20 cellular contexts compared by ENCODE assay signal in genomic region chr21:22421416-22422190, GRCh38.
DNase-seq lines count a peak whose midpoint lies in the region; ATAC-seq and TF ChIP-seq lines count a peak whose summit lies in the region.
"Had no signal": no experiment of that assay in that cellular context is flagged by ENCODE, and none has a peak within 500 bp of the region (broad histone marks: within the 10 kb centered on the region; RNA-seq: fewer than 3 reads in every experiment).

No MANE protein-coding gene starts in this region.

- no peaks in the 10 kb centered on the region for H4K20me1 ChIP-seq in OCI-LY3 (ENCODE audit: insufficient read depth, low read length)

- intact Hi-C loops in activated T-helper 2 cell treated with anti-CD3 and anti-CD28 coated beads, Interferon-gamma antibody, Interleukin-2, Interleukin-4, amounts not matched to agents 10 μg/mL and 5 μg/mL and 100 μg/mL, durations not matched to agents 14 hours and 24 hours and 36 hours (cut with micrococcal nuclease), result no loop called here
- intact Hi-C loops in mucosa of descending colon (cut with DNase I, micrococcal nuclease), result no loop called here

- peak in 2 of 3 donors; percentile 1 to 2 for DNase-seq in CD4-positive, CD25-positive, alpha-beta regulatory T cell
- DNase-seq in GF-D8 (lab: John Stamatoyannopoulos, UW) (peak; percentile 36), mucosa of descending colon (no peak), SK-N-DZ (ENCODE audit: low spot score) (no peak)
- no peak for DNase-seq in activated naive CD8-positive, alpha-beta T cell treated with anti-CD3 and anti-CD28 coated beads for 36 hours
- DNase-seq in activated T-helper 2 cell treated with anti-CD3 and anti-CD28 coated beads, Interferon-gamma antibody, Interleukin-2, Interleukin-4, amounts not matched to agents 10 μg/mL and 5 μg/mL and 100 μg/mL, durations not matched to agents 14 hours and 24 hours and 36 hours (ENCODE audit: low spot score), result no peak
- DNase-seq: activated B cell treated with CpG ODN at 0.5 μM for 24 hours; C1 segment of cervical spinal cord; colonic mucosa; HCEC 1CT; NCI-H1417; NK-92 treated with Interleukin-12 subunit alpha and Interleukin-12 subunit beta, amount 100 ng/mL, for 24 hours; nucleus accumbens; uterus had no signal

- no peaks in the 10 kb centered on the region for H3K27me3 Mint-ChIP-seq in CD4-positive, CD25-positive, alpha-beta regulatory T cell
- H3K27me3 Mint-ChIP-seq in activated naive CD8-positive, alpha-beta T cell treated with anti-CD3 and anti-CD28 coated beads for 36 hours, result no peaks in the 10 kb centered on the region
- H3K27me3 Mint-ChIP-seq in activated T-helper 2 cell treated with anti-CD3 and anti-CD28 coated beads, Interferon-gamma antibody, Interleukin-2, Interleukin-4, amounts not matched to agents 10 μg/mL and 5 μg/mL and 100 μg/mL, durations not matched to agents 14 hours and 24 hours and 36 hours (ENCODE audit: low read depth), result no peaks in the 10 kb centered on the region
- H3K27me3 Mint-ChIP-seq: activated B cell treated with CpG ODN at 0.5 μM for 24 hours; memory B cell; stimulated activated memory B cell treated with anti-CD40 and anti-IgM and Interleukin-4, amounts not matched to agents 10 μg/mL and 1 μg/mL and 100 μg/mL, for 72 hours had no signal

- H3K27me3 ChIP-seq in CD4-positive, CD25-positive, alpha-beta regulatory T cell (ENCODE audit: control insufficient read depth, insufficient read depth, low read length), result no peaks in the 10 kb centered on the region
- H3K27me3 ChIP-seq in OCI-LY3 (ENCODE audit: low read depth, low read length), result no peaks in the 10 kb centered on the region
- H3K27me3 ChIP-seq: colonic mucosa, SJSA1, uterus had no signal

- peak overlapping the region; percentile 25; the same call in 1 of the 2 replicates for H2AFZ ChIP-seq in OCI-LY3 (ENCODE audit: low read depth, low read length)

- no peaks in the 10 kb centered on the region for H3K36me3 ChIP-seq in CD4-positive, CD25-positive, alpha-beta regulatory T cell (ENCODE audit: control insufficient read depth, insufficient read depth, low read length)
- no peaks in the 10 kb centered on the region for H3K36me3 ChIP-seq in OCI-LY3 (replicated peaks; ENCODE audit: low read depth, low read length)
- H3K36me3 ChIP-seq in mucosa of descending colon (ENCODE audit: low read depth), result no peaks in the 10 kb centered on the region
- H3K36me3 ChIP-seq: colonic mucosa, SJSA1, uterus had no signal

- peaks cover 0 to 5% of the 10 kb centered on the region in 2 experiments for H3K9me3 ChIP-seq in CD4-positive, CD25-positive, alpha-beta regulatory T cell (ENCODE audit: control insufficient read depth in 2 of 2, low read length in 2 of 2)
- H3K9me3 ChIP-seq in OCI-LY3 (ENCODE audit: insufficient read depth, low read length) (no peaks in the 10 kb centered on the region), mucosa of descending colon (peaks cover 5% of the 10 kb centered on the region)
- H3K9me3 ChIP-seq: colonic mucosa, SJSA1, uterus had no signal

- peaks cover 2 to 5% (median 3%) of the 10 kb centered on the region in 7 donors for H3K9me3 Mint-ChIP-seq in CD4-positive, CD25-positive, alpha-beta regulatory T cell
- no peaks in the 10 kb centered on the region for H3K9me3 Mint-ChIP-seq in activated naive CD8-positive, alpha-beta T cell treated with anti-CD3 and anti-CD28 coated beads for 36 hours
- H3K9me3 Mint-ChIP-seq in activated T-helper 2 cell treated with anti-CD3 and anti-CD28 coated beads, Interferon-gamma antibody, Interleukin-2, Interleukin-4, amounts not matched to agents 10 μg/mL and 5 μg/mL and 100 μg/mL, durations not matched to agents 14 hours and 24 hours and 36 hours, result no peaks in the 10 kb centered on the region
- H3K9me3 Mint-ChIP-seq: activated B cell treated with CpG ODN at 0.5 μM for 24 hours; stimulated activated memory B cell treated with anti-CD40 and anti-IgM and Interleukin-4, amounts not matched to agents 10 μg/mL and 1 μg/mL and 100 μg/mL, for 72 hours had no signal

- peak overlapping the region in 1 of 4 donors; percentile 50 for H3K4me3 Mint-ChIP-seq in CD4-positive, CD25-positive, alpha-beta regulatory T cell
- peak overlapping the region; percentile 4 for H3K4me3 Mint-ChIP-seq in activated naive CD8-positive, alpha-beta T cell treated with anti-CD3 and anti-CD28 coated beads for 36 hours
- no peak overlapping the region for H3K4me3 Mint-ChIP-seq in activated T-helper 2 cell treated with anti-CD3 and anti-CD28 coated beads, Interferon-gamma antibody, Interleukin-2, Interleukin-4, amounts not matched to agents 10 μg/mL and 5 μg/mL and 100 μg/mL, durations not matched to agents 14 hours and 24 hours and 36 hours (ENCODE audit: low read depth)
- H3K4me3 Mint-ChIP-seq: activated B cell treated with CpG ODN at 0.5 μM for 24 hours; memory B cell; stimulated activated memory B cell treated with anti-CD40 and anti-IgM and Interleukin-4, amounts not matched to agents 10 μg/mL and 1 μg/mL and 100 μg/mL, for 72 hours had no signal

- H3K4me1 Mint-ChIP-seq in CD4-positive, CD25-positive, alpha-beta regulatory T cell, result peaks cover 0 to 19% (median 2%) of the 10 kb centered on the region in 4 donors
- peaks cover 15% of the 10 kb centered on the region for H3K4me1 Mint-ChIP-seq in activated naive CD8-positive, alpha-beta T cell treated with anti-CD3 and anti-CD28 coated beads for 36 hours
- peaks cover 5% of the 10 kb centered on the region for H3K4me1 Mint-ChIP-seq in activated T-helper 2 cell treated with anti-CD3 and anti-CD28 coated beads, Interferon-gamma antibody, Interleukin-2, Interleukin-4, amounts not matched to agents 10 μg/mL and 5 μg/mL and 100 μg/mL, durations not matched to agents 14 hours and 24 hours and 36 hours (ENCODE audit: low read depth)
- H3K4me1 Mint-ChIP-seq: activated B cell treated with CpG ODN at 0.5 μM for 24 hours; stimulated activated memory B cell treated with anti-CD40 and anti-IgM and Interleukin-4, amounts not matched to agents 10 μg/mL and 1 μg/mL and 100 μg/mL, for 72 hours had no signal

- no peaks in the 10 kb centered on the region for H3K4me1 ChIP-seq in CD4-positive, CD25-positive, alpha-beta regulatory T cell (ENCODE audit: control insufficient read depth, insufficient read depth, low read length, poor library complexity, severe bottlenecking)
- H3K4me1 ChIP-seq in OCI-LY3 (ENCODE audit: low read length) (no peaks in the 10 kb centered on the region), mucosa of descending colon (ENCODE audit: low read depth) (no peaks in the 10 kb centered on the region)
- H3K4me1 ChIP-seq: colonic mucosa, SJSA1, uterus had no signal

- no peak overlapping the region for H3K9ac ChIP-seq in OCI-LY3 (ENCODE audit: low read length)

- H3K27ac ChIP-seq in CD4-positive, CD25-positive, alpha-beta regulatory T cell (ENCODE audit: insufficient read depth, low read length, poor library complexity, severe bottlenecking), result no peak overlapping the region
- no peak overlapping the region for H3K27ac ChIP-seq in OCI-LY3 (ENCODE audit: low read length)
- H3K27ac ChIP-seq: colonic mucosa, SJSA1, uterus had no signal

- H3K4me2 ChIP-seq in OCI-LY3 (ENCODE audit: low read length), result no peak overlapping the region

- TF ChIP-seq CTCF in OCI-LY3 (IDR thresholded peaks at IDR 0.05; ENCODE audit: low read depth, low read length) (no peak), mucosa of descending colon (IDR thresholded peaks at IDR 0.05) (no peak)

- ATAC-seq in CD4-positive, CD25-positive, alpha-beta regulatory T cell (ENCODE audit: low read depth in 2 of 2), result peak in 1 of 2 donors; percentile 50
- no peak for ATAC-seq in mucosa of descending colon
- ATAC-seq: GM12878; HepG2; stimulated activated memory B cell treated with anti-CD40 and anti-IgM and Interleukin-4, amounts not matched to agents 10 μg/mL and 1 μg/mL and 100 μg/mL, for 72 hours had no signal

- H3K27ac Mint-ChIP-seq in CD4-positive, CD25-positive, alpha-beta regulatory T cell, result peak overlapping the region in 2 of 3 donors; percentile 34 to 68
- H3K27ac Mint-ChIP-seq in activated naive CD8-positive, alpha-beta T cell treated with anti-CD3 and anti-CD28 coated beads for 36 hours, result peak overlapping the region; percentile 6
- no peak overlapping the region for H3K27ac Mint-ChIP-seq in activated T-helper 2 cell treated with anti-CD3 and anti-CD28 coated beads, Interferon-gamma antibody, Interleukin-2, Interleukin-4, amounts not matched to agents 10 μg/mL and 5 μg/mL and 100 μg/mL, durations not matched to agents 14 hours and 24 hours and 36 hours
- H3K27ac Mint-ChIP-seq: activated B cell treated with CpG ODN at 0.5 μM for 24 hours; memory B cell; stimulated activated memory B cell treated with anti-CD40 and anti-IgM and Interleukin-4, amounts not matched to agents 10 μg/mL and 1 μg/mL and 100 μg/mL, for 72 hours had no signal

- H3K4me3 ChIP-seq in CD4-positive, CD25-positive, alpha-beta regulatory T cell (ENCODE audit: low read depth, low read length), result no peak overlapping the region
- no peak overlapping the region for H3K4me3 ChIP-seq in OCI-LY3 (ENCODE audit: low read length)
- H3K4me3 ChIP-seq in mucosa of descending colon, result no peak overlapping the region
- H3K4me3 ChIP-seq: colonic mucosa, GM12878, SJSA1, uterus had no signal

- H3K79me2 ChIP-seq in OCI-LY3 (ENCODE audit: low read length), result no peaks in the 10 kb centered on the region

- no peaks in the 10 kb centered on the region for H3K36me3 Mint-ChIP-seq in CD4-positive, CD25-positive, alpha-beta regulatory T cell
- H3K36me3 Mint-ChIP-seq in activated naive CD8-positive, alpha-beta T cell treated with anti-CD3 and anti-CD28 coated beads for 36 hours, result no peaks in the 10 kb centered on the region
- H3K36me3 Mint-ChIP-seq in activated T-helper 2 cell treated with anti-CD3 and anti-CD28 coated beads, Interferon-gamma antibody, Interleukin-2, Interleukin-4, amounts not matched to agents 10 μg/mL and 5 μg/mL and 100 μg/mL, durations not matched to agents 14 hours and 24 hours and 36 hours (ENCODE audit: low read depth), result no peaks in the 10 kb centered on the region
- H3K36me3 Mint-ChIP-seq: memory B cell; stimulated activated memory B cell treated with anti-CD40 and anti-IgM and Interleukin-4, amounts not matched to agents 10 μg/mL and 1 μg/mL and 100 μg/mL, for 72 hours had no signal

Comparison
In these comparisons a context has a peak if more than half of its experiments do, and no peak if none do; other contexts are left out.
1. DNase-seq: peak in CD4-positive, CD25-positive, alpha-beta regulatory T cell (2 of 3) and GF-D8 (single experiment); none in activated naive CD8-positive, alpha-beta T cell treated with anti-CD3 and anti-CD28 coated beads for 36 hours (single experiment), activated T-helper 2 cell treated with anti-CD3 and anti-CD28 coated beads, Interferon-gamma antibody, Interleukin-2, Interleukin-4, amounts not matched to agents 10 μg/mL and 5 μg/mL and 100 μg/mL, durations not matched to agents 14 hours and 24 hours and 36 hours (single experiment), mucosa of descending colon (0 of 3) and SK-N-DZ (single experiment).